ENCODE assay signal across 14 cellular contexts in genomic region chr20:4016349-4017050, GRCh38. TPM values are rescaled to one million over a fixed set of nuclear protein-coding genes. Genes with fewer than 3 reads are reported as not detected.
A peak's percentile ranks its signal among the peaks of the same experiment; 100 is the strongest.
DNase-seq lines count a peak whose midpoint lies in the region; ATAC-seq, FAIRE-seq and TF ChIP-seq lines count a peak whose summit lies in the region.
"Had no signal": no experiment of that assay in that cellular context is flagged by ENCODE, and none has a peak within 500 bp of the region (broad histone marks: within the 10 kb centered on the region; RNA-seq: fewer than 3 reads in every experiment).

No MANE protein-coding gene starts in this region.

- peaks cover 33% of the 10 kb centered on the region for H3K4me1 Mint-ChIP-seq in T-helper 2 cell treated with Interferon-gamma antibody and Interleukin-4, amounts not matched to agents 5 μg/mL and 100 μg/mL, for 36 hours (ENCODE audit: low read depth)
- peaks cover 15 to 23% (median 22%) of the 10 kb centered on the region in 3 donors for H3K4me1 Mint-ChIP-seq in IgD-negative memory B cell

- peak overlapping the region in 1 of 2 experiments; percentile 47; a peak in 1 of 4 replicates for H3K9ac ChIP-seq in K562 (ENCODE audit: insufficient read depth in 1 of 2, low read depth in 2 of 2, low read length in 2 of 2)

- intact Hi-C loops in K562 (cut with micrococcal nuclease) (no loop called here), uterus (cut with DNase I; ENCODE audit: low total_unique reads) (no loop called here), ascending aorta (cut with DNase I) (loop anchor here (10.0 kb wide), 1 partner anchor 332 kb away; the partner anchor contains the start of gene ADAM33)

- no peaks in the 10 kb centered on the region for H3K27me3 Mint-ChIP-seq in T-helper 2 cell treated with Interferon-gamma antibody and Interleukin-4, amounts not matched to agents 5 μg/mL and 100 μg/mL, for 36 hours (ENCODE audit: low read depth)
- peaks cover 15% of the 10 kb centered on the region for H3K27me3 Mint-ChIP-seq in IgD-negative memory B cell

- no peak for ATAC-seq in K562

- no peak for FAIRE-seq in K562 (lab: Jason Lieb, UNC)
- FAIRE-seq: A549, GM12892 had no signal

- H3K9me1 ChIP-seq in K562 (ENCODE audit: control insufficient read depth, insufficient read depth, low read length): no peaks in the 10 kb centered on the region

- H3K9me3 Mint-ChIP-seq in T-helper 2 cell treated with Interferon-gamma antibody and Interleukin-4, amounts not matched to agents 5 μg/mL and 100 μg/mL, for 36 hours: no peaks in the 10 kb centered on the region
- no peaks in the 10 kb centered on the region for H3K9me3 Mint-ChIP-seq in IgD-negative memory B cell

- CTCF ChIA-PET in K562 (lab: Yijun Ruan, JAX; ENCODE audit: low intra/inter-chr PET ratio): no interaction called here

- BruUV-seq in K562 (replicated peaks; lab: Mats Ljungman, UMichigan): no TSS peak

- H3K4me1 ChIP-seq in K562 (replicated peaks in 1 of 2; ENCODE audit: control insufficient read depth in 2 of 2, insufficient read depth in 2 of 2, low read length in 2 of 2) (peaks cover 31 to 32% of the 10 kb centered on the region in 2 experiments), neutrophil (ENCODE audit: control insufficient read depth in 1 of 2, insufficient read depth in 1 of 2, low read depth in 1 of 2, low read length in 1 of 2) (peaks cover 67 to 79% of the 10 kb centered on the region in 2 experiments), uterus (no peaks in the 10 kb centered on the region), ascending aorta (peaks cover 6 to 12% of the 10 kb centered on the region in 2 donors)

- H3K36me3 Mint-ChIP-seq in T-helper 2 cell treated with Interferon-gamma antibody and Interleukin-4, amounts not matched to agents 5 μg/mL and 100 μg/mL, for 36 hours (ENCODE audit: low read depth): no peaks in the 10 kb centered on the region
- H3K36me3 Mint-ChIP-seq in IgD-negative memory B cell: no peaks in the 10 kb centered on the region

- no peak for DNase-seq in T-helper 2 cell treated with Interferon-gamma antibody and Interleukin-4, amounts not matched to agents 5 μg/mL and 100 μg/mL, for 36 hours (ENCODE audit: low spot score)
- DNase-seq in T-helper 2 cell: no peak
- DNase-seq in K562 (ENCODE audit: extremely low read depth in 1 of 4, low spot score in 3 of 4): no peak
- DNase-seq in uterus: no peak
- no peak for DNase-seq in mesenteric fat pad (ENCODE audit: low spot score)
- DNase-seq in ascending aorta (ENCODE audit: low spot score in 2 of 2): no peak
- DNase-seq: NCI-H1048, SJCRH30, thyroid gland, WERI-Rb-1 had no signal

- H3K36me3 ChIP-seq in K562 (ENCODE audit: control insufficient read depth, insufficient read depth, low read length) (no peaks in the 10 kb centered on the region; the same call in 2 of the 3 replicates), neutrophil (no peaks in the 10 kb centered on the region), uterus (no peaks in the 10 kb centered on the region), ascending aorta (no peaks in the 10 kb centered on the region)
- H3K36me3 ChIP-seq: SJCRH30, thyroid gland, WERI-Rb-1 had no signal

- POLR2A ChIA-PET in K562 (lab: Yijun Ruan, JAX): interaction anchor here (1.7 kb wide), 1 partner anchor 9 kb away, joined by 5 read pairs; no protein-coding TSS in a partner anchor

- no peaks in the 10 kb centered on the region for H4K20me1 ChIP-seq in K562 (replicated peaks; ENCODE audit: control insufficient read depth, insufficient read depth, low read length)

- TF ChIP-seq CTCF in K562 (IDR thresholded peaks at IDR 0.05 in 2 of 3, conservative IDR thresholded peaks at IDR 0.05 in 1 of 3; ENCODE audit: insufficient read depth in 2 of 3, low read depth in 1 of 3, low read length in 3 of 3) (no peak), neutrophil (IDR thresholded peaks at IDR 0.05) (no peak), uterus (IDR thresholded peaks at IDR 0.05) (no peak), ascending aorta (IDR thresholded peaks at IDR 0.05) (no peak)

- peak overlapping the region; percentile 72 for H3K27ac Mint-ChIP-seq in T-helper 2 cell treated with Interferon-gamma antibody and Interleukin-4, amounts not matched to agents 5 μg/mL and 100 μg/mL, for 36 hours
- peak overlapping the region in 2 of 3 donors; percentile 77 to 87 for H3K27ac Mint-ChIP-seq in IgD-negative memory B cell

- H3K27me3 ChIP-seq in K562 (ENCODE audit: control insufficient read depth in 2 of 2, insufficient read depth in 2 of 2, low read length in 2 of 2): no peaks in the 10 kb centered on the region; a peak in 1 of 5 replicates
- H3K27me3 ChIP-seq in neutrophil: no peaks in the 10 kb centered on the region
- no peaks in the 10 kb centered on the region for H3K27me3 ChIP-seq in uterus
- no peaks in the 10 kb centered on the region for H3K27me3 ChIP-seq in ascending aorta
- H3K27me3 ChIP-seq: SJCRH30, thyroid gland had no signal

- TF ChIP-seq RAD21 in K562 (CRISPR knock-in tag; conservative IDR thresholded peaks at IDR 0.05 in 1 of 2, IDR thresholded peaks at IDR 0.05 in 1 of 2): no peak

- H3K4me3 Mint-ChIP-seq in T-helper 2 cell treated with Interferon-gamma antibody and Interleukin-4, amounts not matched to agents 5 μg/mL and 100 μg/mL, for 36 hours: peak overlapping the region; percentile 71
- peak overlapping the region; percentile 50 to 88 (median 80) for H3K4me3 Mint-ChIP-seq in IgD-negative memory B cell

- TF ChIP-seq EP300 in K562 (IDR thresholded peaks at IDR 0.05; ENCODE audit: low read length): no peak

- H3K4me2 ChIP-seq in K562 (ENCODE audit: insufficient read depth, low read length): no peak overlapping the region; the same call in 1 of the 2 replicates

- H3K79me2 ChIP-seq in K562 (ENCODE audit: control insufficient read depth, insufficient read depth, low read length): peaks cover 38% of the 10 kb centered on the region

- H3K9me3 ChIP-seq in K562 (replicated peaks; ENCODE audit: control insufficient read depth, insufficient read depth, low read depth, low read length): no peaks in the 10 kb centered on the region
- H3K9me3 ChIP-seq in neutrophil: no peaks in the 10 kb centered on the region
- H3K9me3 ChIP-seq in uterus: no peaks in the 10 kb centered on the region
- H3K9me3 ChIP-seq in ascending aorta: no peaks in the 10 kb centered on the region
- H3K9me3 ChIP-seq: A549, SJCRH30, thyroid gland had no signal

- TF ChIP-seq POLR2A in K562 (conservative IDR thresholded peaks at IDR 0.05) (no peak), uterus (IDR thresholded peaks at IDR 0.05) (no peak)

- 82% methylated on average over 8 of the region's 12 CpGs for WGBS in K562 (ENCODE audit: insufficient coverage, low coverage, missing lambda C conversion rate)

- H3K27ac ChIP-seq in K562 (ENCODE audit: extremely low read depth, low read depth, low read length) (no peak overlapping the region; the same call in 2 of the 3 replicates), neutrophil (peak overlapping the region; percentile 99), uterus (no peak overlapping the region), ascending aorta (no peak overlapping the region)
- H3K27ac ChIP-seq: SJCRH30 had no signal

- H3K4me3 ChIP-seq in K562 (no peak overlapping the region), neutrophil (ENCODE audit: low read depth in 1 of 2, low read length in 1 of 2) (peak overlapping the region; percentile 57 to 65), uterus (no peak overlapping the region), ascending aorta (no peak overlapping the region)
- H3K4me3 ChIP-seq: thyroid gland had no signal

- H2AFZ ChIP-seq in K562 (ENCODE audit: low read depth, low read length): peak overlapping the region; percentile 93

- in situ Hi-C loops in K562 (cut with MboI): loop anchor here (5.0 kb wide), 1 partner anchor 46 kb away; no protein-coding TSS in a partner anchor

TF ChIP-seq in K562, 482 proteins besides CTCF, POLR2A, EP300 and RAD21:
- TF ChIP-seq CEBPG (CRISPR knock-in tag; IDR thresholded peaks at IDR 0.05): 0 out of 2 replicates have a peak, but pooled peaks have one; percentile 4
- no peak for TF ChIP-seq CEBPG (tag; conservative IDR thresholded peaks at IDR 0.05 in 1 of 2, IDR thresholded peaks at IDR 0.05 in 1 of 2)
- no peak for TF ChIP-seq SMAD1 (IDR thresholded peaks at IDR 0.05; ENCODE audit: low read depth, low read length, partially characterized antibody)

RNA-seq across cellular contexts. Expression of gene RNF24, which starts 1.1 kb away (rescaled TPM):
- 2.7 TPM for polyA plus RNA-seq in IgD-negative memory B cell
- 44.6 and 48.3 TPM in 2 replicates for total RNA-seq in K562 (2011; cell fraction: chromatin; rRNA removed; ENCODE audit: low replicate concordance)
- 26.7 and 28.9 TPM in 2 replicates for total RNA-seq in K562 (2011; cell fraction: nucleolus; rRNA removed)
- total RNA-seq in K562 (2011; cell fraction: nucleoplasm; rRNA removed): 56.0 and 88.0 TPM in 2 replicates
- total RNA-seq in K562 (2014; rRNA removed): 15.7 and 17.3 TPM in 2 replicates
- total RNA-seq in K562 (2014; rRNA removed; fragmentation: Illumina TruSeq; extraction: Trizol): 18.8 and 20.3 TPM in 2 replicates
- 14.1 and 14.7 TPM in 2 replicates for total RNA-seq in K562 (2015; rRNA removed; fragmentation: Illumina TruSeq; extraction: Trizol)
- total RNA-seq in K562 (2021): 42.6 and 51.9 TPM in 2 replicates
- 23.1 and 43.4 TPM in 2 replicates for polyA plus RNA-seq in K562 (2011; rRNA removed)
- polyA plus RNA-seq in K562 (2011; cell fraction: cytosol; rRNA removed): 24.8 and 52.3 TPM in 2 replicates
- 39.0 and 49.3 TPM in 2 replicates for polyA plus RNA-seq in K562 (2011; cell fraction: nucleus; rRNA removed)
- polyA plus RNA-seq in K562 (2012): 22.7 and 30.7 TPM in 2 replicates
- polyA plus RNA-seq in K562 (2014; fragmentation: Illumina TruSeq; extraction: Trizol): 33.9 and 35.5 TPM in 2 replicates
- 10 to 100 TPM; 10.1 to 21.8 TPM for polyA plus RNA-seq in K562 (2014; fragmentation: Nextera tagmentation; extraction: Ambion mirVana)
- 21.0 and 22.4 TPM in 2 replicates for polyA plus RNA-seq in K562 (2014; rRNA removed)
- polyA minus RNA-seq in K562 (2011; rRNA and poly(A)+ RNA removed): 19.7 and 35.1 TPM in 2 replicates
- 25.3 and 46.8 TPM in 2 replicates for polyA minus RNA-seq in K562 (2011; cell fraction: cytosol; rRNA and poly(A)+ RNA removed)
- 10.1 and 22.5 TPM in 2 replicates for polyA minus RNA-seq in K562 (2011; cell fraction: nucleus; rRNA and poly(A)+ RNA removed)
- 10 to 100 TPM in 3 of 4 donors, 1 to 10 TPM in 1; 2.3 to 23.8 (median 16.9) TPM for total RNA-seq in uterus
- total RNA-seq in mesenteric fat pad: 17.3 TPM
- 12.0 TPM for total RNA-seq in ascending aorta

Comparison
In these comparisons a context has a peak if more than half of its experiments do, and no peak if none do; other contexts are left out.
1. H3K4me3 ChIP-seq: peak in neutrophil (2 of 2); none in K562 (single experiment), uterus (0 of 2) and ascending aorta (0 of 2).